13 cellular contexts compared by ENCODE assay signal in the genomic region with DNA sequence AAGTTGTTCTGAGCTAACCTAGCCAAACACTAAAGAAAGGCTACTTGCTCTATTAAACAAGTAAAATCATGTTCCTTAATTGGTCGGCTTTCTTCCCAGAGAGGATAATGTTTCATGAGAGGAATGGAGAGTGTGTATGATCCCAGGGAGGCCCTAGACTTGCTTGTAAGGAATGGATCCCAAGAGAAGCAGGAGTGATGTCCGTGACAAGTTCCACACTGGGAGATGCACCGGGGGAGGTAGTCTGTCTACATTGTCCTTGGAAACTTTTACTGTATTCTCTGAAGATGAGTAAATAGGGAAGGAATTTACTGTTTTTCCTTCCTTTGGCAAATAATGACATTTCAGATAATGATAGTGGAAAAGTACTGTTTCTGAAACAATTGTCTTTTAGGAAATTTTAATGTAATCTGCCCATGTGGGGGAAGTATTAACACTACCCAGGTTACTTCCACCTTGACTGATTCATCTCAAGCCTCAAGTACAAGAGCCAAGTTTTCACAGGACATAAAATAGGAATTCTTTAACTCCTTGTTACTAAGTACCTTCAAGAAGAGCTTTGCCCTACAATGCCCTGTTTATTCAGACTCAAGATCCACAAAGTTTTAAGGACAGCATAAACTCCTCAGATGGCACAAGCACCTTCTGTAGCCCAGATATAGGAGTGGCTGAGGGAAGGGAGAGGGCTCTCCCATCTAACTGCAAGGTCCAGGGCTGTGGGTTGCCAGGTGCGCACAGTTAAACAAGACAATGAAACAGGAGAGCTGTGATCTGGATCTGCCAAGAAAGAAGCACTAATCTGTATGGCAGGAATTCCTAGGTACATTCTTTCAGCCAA.
DNase-seq lines count a peak whose midpoint lies in the region; ATAC-seq, FAIRE-seq and TF ChIP-seq lines count a peak whose summit lies in the region.
"Had no signal": no experiment of that assay in that cellular context is flagged by ENCODE, and none has a peak within 500 bp of the region (broad histone marks: within the 10 kb centered on the region; RNA-seq: fewer than 3 reads in every experiment).

No MANE protein-coding gene starts in this region.

- H3K4me3 ChIP-seq in bronchial epithelial cell (ENCODE audit: low read depth, low read length) (no peak overlapping the region), keratinocyte (ENCODE audit: control insufficient read depth in 2 of 3, extremely low read depth in 1 of 3, insufficient read depth in 2 of 3, low read depth in 1 of 3, low read length in 3 of 3) (no peak overlapping the region), uterus (no peak overlapping the region)

- TF ChIP-seq POLR2A in uterus (IDR thresholded peaks at IDR 0.05), result no peak

- DNase-seq in NCI-H1417 (lab: John Stamatoyannopoulos, UW) (peak in 2 of 3 experiments; percentile 8 to 27), NCI-H1417 treated with DMSO at 0.1 percent for 48 hours (lab: John Stamatoyannopoulos, UW) (no peak), bronchial epithelial cell (ENCODE audit: low read depth) (peak; percentile 33), keratinocyte (ENCODE audit: low read depth, low spot score) (no peak), uterus (peak; percentile 40 to 45), 8988T (no peak), glutamatergic neuron (no peak)
- DNase-seq: naive thymus-derived CD8-positive, alpha-beta T cell; NCI-H2227 treated with DMSO at 0.1 percent for 48 hours; T-helper 2 cell had no signal

- no peak for ATAC-seq in HG03135 (IDR thresholded peaks at IDR 0.05; ENCODE audit: unreplicated experiment)
- ATAC-seq: naive thymus-derived CD8-positive, alpha-beta T cell had no signal

- intact Hi-C loops in uterus (cut with DNase I; ENCODE audit: low total_unique reads), result no loop called here

- no peaks in the 10 kb centered on the region for H3K4me1 Mint-ChIP-seq in glutamatergic neuron (ENCODE audit: low read depth, unreplicated experiment)
- H3K4me1 Mint-ChIP-seq: naive thymus-derived CD8-positive, alpha-beta T cell had no signal

- no peak overlapping the region for H3K27ac ChIP-seq in keratinocyte (ENCODE audit: control insufficient read depth, insufficient read depth, low read length)
- peak overlapping the region; percentile 69 to 78 for H3K27ac ChIP-seq in uterus
- H3K27ac ChIP-seq: 22Rv1 had no signal

- no peaks in the 10 kb centered on the region for H3K27me3 Mint-ChIP-seq in glutamatergic neuron (ENCODE audit: unreplicated experiment)
- H3K27me3 Mint-ChIP-seq: naive thymus-derived CD8-positive, alpha-beta T cell had no signal

- no peaks in the 10 kb centered on the region for H3K9me3 ChIP-seq in keratinocyte (ENCODE audit: control insufficient read depth, low read depth, low read length)
- H3K9me3 ChIP-seq in uterus, result no peaks in the 10 kb centered on the region

- dilution Hi-C loops in keratinocyte (cut with MboI; ENCODE audit: extremely low pct_ligation_motif_present, low sequenced_read_pairs), result no loop called here

- H3K36me3 Mint-ChIP-seq in glutamatergic neuron (ENCODE audit: unreplicated experiment), result peaks cover 7% of the 10 kb centered on the region

- H3K36me3 ChIP-seq in bronchial epithelial cell (ENCODE audit: control insufficient read depth, insufficient read depth, low read length), result no peaks in the 10 kb centered on the region
- no peaks in the 10 kb centered on the region for H3K36me3 ChIP-seq in keratinocyte (ENCODE audit: control insufficient read depth in 2 of 2, extremely low read depth in 1 of 2, insufficient read depth in 2 of 2, low read length in 2 of 2)
- no peaks in the 10 kb centered on the region for H3K36me3 ChIP-seq in uterus

- TF ChIP-seq CTCF in bronchial epithelial cell (IDR thresholded peaks at IDR 0.05; ENCODE audit: insufficient read depth, low read length, severe bottlenecking) (no peak), keratinocyte (optimal IDR thresholded peaks at IDR 0.05 in 1 of 3, IDR thresholded peaks at IDR 0.05 in 1 of 3, conservative IDR thresholded peaks at IDR 0.05 in 1 of 3; ENCODE audit: extremely low read depth in 1 of 3, insufficient read depth in 2 of 3, low read length in 3 of 3) (no peak), uterus (IDR thresholded peaks at IDR 0.05) (no peak), glutamatergic neuron (IDR thresholded peaks at IDR 0.05; ENCODE audit: partially characterized antibody, unreplicated experiment) (no peak)

- FAIRE-seq in bronchial epithelial cell (lab: Jason Lieb, UNC), result no peak
- FAIRE-seq in keratinocyte (lab: Jason Lieb, UNC), result peak; percentile 17

- H3K27me3 ChIP-seq in bronchial epithelial cell (ENCODE audit: control insufficient read depth, insufficient read depth, low read length) (no peaks in the 10 kb centered on the region), keratinocyte (ENCODE audit: control insufficient read depth, extremely low read depth, insufficient read depth, low read length) (no peaks in the 10 kb centered on the region), uterus (no peaks in the 10 kb centered on the region)

- no peak overlapping the region for H3K9ac ChIP-seq in keratinocyte (ENCODE audit: control insufficient read depth, extremely low read depth, insufficient read depth, low read length)

- peaks cover 2% of the 10 kb centered on the region for H3K9me3 Mint-ChIP-seq in glutamatergic neuron (ENCODE audit: unreplicated experiment)

- no peaks in the 10 kb centered on the region for H3K9me1 ChIP-seq in keratinocyte (ENCODE audit: control insufficient read depth, extremely low read depth, insufficient read depth, low read length)

- H3K79me2 ChIP-seq in keratinocyte (ENCODE audit: control insufficient read depth, insufficient read depth, low read length), result no peaks in the 10 kb centered on the region

- H2AFZ ChIP-seq in keratinocyte (ENCODE audit: control insufficient read depth, low read length), result peak overlapping the region; percentile 58

- no peak overlapping the region for H3K4me3 Mint-ChIP-seq in glutamatergic neuron (ENCODE audit: unreplicated experiment)
- H3K4me3 Mint-ChIP-seq: activated T-helper 1 cell treated with anti-CD3 and anti-CD28 coated beads, Interleukin-12 subunit alpha, Interleukin-12 subunit beta, Interleukin-2, Interleukin-4 antibody, amounts not matched to agents 30 ng/mL and 10 ng/mL and 1 ng/mL, durations not matched to agents 14 hours and 24 hours and 36 hours; naive thymus-derived CD8-positive, alpha-beta T cell had no signal

- H3K4me1 ChIP-seq in keratinocyte (ENCODE audit: control insufficient read depth, extremely low read depth, insufficient read depth, low read length), result peaks cover 3% of the 10 kb centered on the region
- peaks cover 0 to 8% of the 10 kb centered on the region in 2 donors for H3K4me1 ChIP-seq in uterus

- no peaks in the 10 kb centered on the region for H4K20me1 ChIP-seq in keratinocyte (ENCODE audit: control insufficient read depth, extremely low read depth, insufficient read depth, low read length)

- peak overlapping the region; percentile 7 for H3K4me2 ChIP-seq in keratinocyte (ENCODE audit: control insufficient read depth, extremely low read depth, insufficient read depth, low read depth, low read length)

- H3K27ac Mint-ChIP-seq in glutamatergic neuron (ENCODE audit: unreplicated experiment), result no peak overlapping the region
- H3K27ac Mint-ChIP-seq: activated T-helper 1 cell treated with anti-CD3 and anti-CD28 coated beads, Interleukin-12 subunit alpha, Interleukin-12 subunit beta, Interleukin-2, Interleukin-4 antibody, amounts not matched to agents 30 ng/mL and 10 ng/mL and 1 ng/mL, durations not matched to agents 14 hours and 24 hours and 36 hours; naive thymus-derived CD8-positive, alpha-beta T cell had no signal

Comparison
In these comparisons a context has a peak if more than half of its experiments do, and no peak if none do; other contexts are left out.
1. DNase-seq: peak in NCI-H1417 (2 of 3), bronchial epithelial cell (single experiment) and uterus (2 of 2); none in NCI-H1417 treated with DMSO at 0.1 percent for 48 hours (single experiment), keratinocyte (single experiment), 8988T (single experiment) and glutamatergic neuron (single experiment).